ENCODE assay signal across 11 cellular contexts in genomic region chr20:19886666-19887288, GRCh38.
DNase-seq lines count a peak whose midpoint lies in the region; ATAC-seq, FAIRE-seq and TF ChIP-seq lines count a peak whose summit lies in the region.
"Had no signal": no experiment of that assay in that cellular context is flagged by ENCODE, and none has a peak within 500 bp of the region (broad histone marks: within the 10 kb centered on the region; RNA-seq: fewer than 3 reads in every experiment).

No MANE protein-coding gene starts in this region.

- peak overlapping the region; percentile 90 for H3K4me2 ChIP-seq in endothelial cell of umbilical vein (ENCODE audit: insufficient read depth, low read length)

- H3K27ac ChIP-seq in left ventricle myocardium inferior (replicated peaks) (peak overlapping the region; percentile 92), endothelial cell of umbilical vein (ENCODE audit: insufficient read depth, low read depth, low read length) (peak overlapping the region; percentile 91), mucosa of rectum (ENCODE audit: low read depth in 2 of 2, low read length in 2 of 2) (peak overlapping the region; percentile 93)
- no peak overlapping the region for H3K27ac ChIP-seq in effector memory CD4-positive, alpha-beta T cell (ENCODE audit: insufficient read depth, low read length, poor library complexity, severe bottlenecking)

- no peak overlapping the region for H3K4me3 Mint-ChIP-seq in activated CD4-positive, alpha-beta T cell treated with anti-CD3 and anti-CD28 coated beads, Interleukin-2, amount 10 ng/mL, durations not matched to agents 7 days and 5 days
- H3K4me3 Mint-ChIP-seq: CD4-positive, CD25-positive, alpha-beta regulatory T cell had no signal

- TF ChIP-seq CTCF in left ventricle myocardium inferior (IDR thresholded peaks at IDR 0.05; ENCODE audit: borderline replicate concordance) (peak; percentile 13), endothelial cell of umbilical vein (IDR thresholded peaks at IDR 0.05; ENCODE audit: extremely low read depth in 1 of 2, insufficient read depth in 1 of 2, low read depth in 1 of 2, low read length in 2 of 2) (no peak)

- H2AFZ ChIP-seq in endothelial cell of umbilical vein (ENCODE audit: low read depth, low read length) = no peak overlapping the region

- no peak overlapping the region for H3K27ac Mint-ChIP-seq in activated CD4-positive, alpha-beta T cell treated with anti-CD3 and anti-CD28 coated beads, Interleukin-2, amount 10 ng/mL, durations not matched to agents 7 days and 5 days

- DNase-seq in left ventricle myocardium inferior (no peak), left ventricle myocardium superior (no peak), endothelial cell of umbilical vein (ENCODE audit: low read depth, low spot score) (no peak), activated T-cell treated with anti-CD3 and anti-CD28 coated beads for 4 hours (no peak)
- no peak for DNase-seq in activated CD4-positive, alpha-beta T cell treated with anti-CD3 and anti-CD28 coated beads, Interleukin-2, amount 10 ng/mL, durations not matched to agents 7 days and 5 days
- no peak for DNase-seq in effector memory CD4-positive, alpha-beta T cell
- DNase-seq: CD4-positive, CD25-positive, alpha-beta regulatory T cell; erythroblast; NCI-H748 treated with DMSO at 0.1 percent for 48 hours had no signal

- no peaks in the 10 kb centered on the region for H3K9me3 Mint-ChIP-seq in activated CD4-positive, alpha-beta T cell treated with anti-CD3 and anti-CD28 coated beads, Interleukin-2, amount 10 ng/mL, durations not matched to agents 7 days and 5 days

- intact Hi-C loops in left ventricle myocardium inferior (cut with micrococcal nuclease) (loop anchor here (10.0 kb wide), 1 partner anchor 52 kb away; no protein-coding TSS in a partner anchor), left ventricle myocardium superior (cut with micrococcal nuclease) (no loop called here), endothelial cell of umbilical vein (cut with micrococcal nuclease) (loop anchor here (1.0 kb wide), 1 partner anchor 129 kb away; no protein-coding TSS in a partner anchor)

- H3K4me3 ChIP-seq in left ventricle myocardium inferior = peak overlapping the region; percentile 66
- peak overlapping the region; percentile 63 to 98 (median 85) for H3K4me3 ChIP-seq in endothelial cell of umbilical vein (replicated peaks in 1 of 3; ENCODE audit: insufficient read depth in 1 of 3, low read depth in 1 of 3, low read length in 3 of 3)
- H3K4me3 ChIP-seq in mucosa of rectum (ENCODE audit: low read length in 2 of 2) = peak overlapping the region; percentile 53 to 69
- no peak overlapping the region for H3K4me3 ChIP-seq in effector memory CD4-positive, alpha-beta T cell (ENCODE audit: insufficient read depth, low read depth, low read length, poor library complexity, severe bottlenecking)

- peaks cover 48% of the 10 kb centered on the region for H3K79me2 ChIP-seq in endothelial cell of umbilical vein (ENCODE audit: control insufficient read depth, insufficient read depth, low read length)

- no peaks in the 10 kb centered on the region for H3K9me1 ChIP-seq in endothelial cell of umbilical vein (replicated peaks; ENCODE audit: control insufficient read depth, extremely low read depth, insufficient read depth, low read length)

- POLR2A ChIA-PET in endothelial cell of umbilical vein (lab: Charles Lee) = interaction anchor here (0.6 to 1.9 kb wide), 8 partner anchors 10 to 1320 kb away, joined by 3 to 13 read pairs (median 4); no protein-coding TSS in a partner anchor
- POLR2A ChIA-PET in activated CD4-positive, alpha-beta T cell treated with anti-CD3 and anti-CD28 coated beads, Interleukin-2, amount 10 ng/mL, durations not matched to agents 7 days and 5 days (lab: Charles Lee) = no interaction called here

- H3K36me3 Mint-ChIP-seq in activated CD4-positive, alpha-beta T cell treated with anti-CD3 and anti-CD28 coated beads, Interleukin-2, amount 10 ng/mL, durations not matched to agents 7 days and 5 days (ENCODE audit: low read depth) = no peaks in the 10 kb centered on the region
- H3K36me3 Mint-ChIP-seq: CD4-positive, CD25-positive, alpha-beta regulatory T cell had no signal

- dilution Hi-C loops in endothelial cell of umbilical vein (cut with MboI; ENCODE audit: extremely low pct_ligation_motif_present, low sequenced_read_pairs) = loop anchor here (5.0 kb wide), 1 partner anchor 69 kb away; no protein-coding TSS in a partner anchor

- H4K20me1 ChIP-seq in endothelial cell of umbilical vein (replicated peaks; ENCODE audit: control insufficient read depth, extremely low read depth, insufficient read depth, low read length) = no peaks in the 10 kb centered on the region

- no peaks in the 10 kb centered on the region for H3K4me1 Mint-ChIP-seq in activated CD4-positive, alpha-beta T cell treated with anti-CD3 and anti-CD28 coated beads, Interleukin-2, amount 10 ng/mL, durations not matched to agents 7 days and 5 days
- H3K4me1 Mint-ChIP-seq: CD4-positive, CD25-positive, alpha-beta regulatory T cell had no signal

- H3K4me1 ChIP-seq in left ventricle myocardium inferior = peaks cover 77% of the 10 kb centered on the region
- peaks cover 50% of the 10 kb centered on the region for H3K4me1 ChIP-seq in endothelial cell of umbilical vein (ENCODE audit: control insufficient read depth, extremely low read depth, insufficient read depth, low read length)
- H3K4me1 ChIP-seq in mucosa of rectum (ENCODE audit: control insufficient read depth in 2 of 2, insufficient read depth in 2 of 2, low read length in 2 of 2) = peaks cover 47 to 62% of the 10 kb centered on the region in 2 donors
- no peaks in the 10 kb centered on the region for H3K4me1 ChIP-seq in effector memory CD4-positive, alpha-beta T cell (ENCODE audit: control insufficient read depth, insufficient read depth, low read length, poor library complexity, severe bottlenecking)

- H3K36me3 ChIP-seq in left ventricle myocardium inferior (peaks cover 11% of the 10 kb centered on the region), endothelial cell of umbilical vein (ENCODE audit: control insufficient read depth in 2 of 2, extremely low read depth in 1 of 2, insufficient read depth in 2 of 2, low read length in 2 of 2) (peaks cover 0 to 5% of the 10 kb centered on the region in 2 experiments), mucosa of rectum (ENCODE audit: control insufficient read depth in 2 of 2, insufficient read depth in 2 of 2, low read length in 2 of 2) (no peaks in the 10 kb centered on the region)
- H3K36me3 ChIP-seq in effector memory CD4-positive, alpha-beta T cell (ENCODE audit: control insufficient read depth, insufficient read depth, low read length) = no peaks in the 10 kb centered on the region

- H3K9me3 ChIP-seq in left ventricle myocardium inferior (replicated peaks) = no peaks in the 10 kb centered on the region
- no peaks in the 10 kb centered on the region for H3K9me3 ChIP-seq in endothelial cell of umbilical vein (replicated peaks; ENCODE audit: control insufficient read depth, insufficient read depth, low read length)
- no peaks in the 10 kb centered on the region for H3K9me3 ChIP-seq in mucosa of rectum (ENCODE audit: control insufficient read depth in 2 of 2, low read length in 2 of 2)
- no peaks in the 10 kb centered on the region for H3K9me3 ChIP-seq in effector memory CD4-positive, alpha-beta T cell (ENCODE audit: control insufficient read depth, low read length)

- CTCF ChIA-PET in endothelial cell of umbilical vein (lab: Charles Lee) = interaction anchor here (0.7 to 8.4 kb wide), 20 partner anchors 14 to 707 kb away, joined by 3 to 98 read pairs (median 4); no protein-coding TSS in a partner anchor
- CTCF ChIA-PET in activated CD4-positive, alpha-beta T cell treated with anti-CD3 and anti-CD28 coated beads, Interleukin-2, amount 10 ng/mL, durations not matched to agents 7 days and 5 days (lab: Charles Lee) = interaction anchor here (0.6 to 0.7 kb wide), 2 partner anchors 99 to 1253 kb away, joined by 3 read pairs; no protein-coding TSS in a partner anchor

- ATAC-seq in left ventricle myocardium superior = no peak
- ATAC-seq in GM18909 (IDR thresholded peaks at IDR 0.05; ENCODE audit: poor library complexity, unreplicated experiment) = no peak

- TF ChIP-seq POLR2A in endothelial cell of umbilical vein (IDR thresholded peaks at IDR 0.05; ENCODE audit: low read depth, low read length) = no peak

- peaks cover 15% of the 10 kb centered on the region for H3K27me3 Mint-ChIP-seq in activated CD4-positive, alpha-beta T cell treated with anti-CD3 and anti-CD28 coated beads, Interleukin-2, amount 10 ng/mL, durations not matched to agents 7 days and 5 days

- H3K27me3 ChIP-seq in left ventricle myocardium inferior (ENCODE audit: low read depth) (no peaks in the 10 kb centered on the region), endothelial cell of umbilical vein (ENCODE audit: control insufficient read depth in 2 of 2, insufficient read depth in 2 of 2, low read length in 2 of 2) (no peaks in the 10 kb centered on the region), mucosa of rectum (ENCODE audit: control insufficient read depth in 2 of 2, insufficient read depth in 2 of 2, low read length in 2 of 2) (no peaks in the 10 kb centered on the region)
- no peaks in the 10 kb centered on the region for H3K27me3 ChIP-seq in effector memory CD4-positive, alpha-beta T cell (replicated peaks; ENCODE audit: control insufficient read depth, insufficient read depth, low read length, poor library complexity, severe bottlenecking)

- peak; percentile 46 for FAIRE-seq in endothelial cell of umbilical vein (lab: Jason Lieb, UNC)

- BruUV-seq in endothelial cell of umbilical vein (replicated peaks; lab: Mats Ljungman, UMichigan) = TSS peak; percentile 16

- H3K9ac ChIP-seq in endothelial cell of umbilical vein (replicated peaks; ENCODE audit: extremely low read depth, insufficient read depth, low read length) = peak overlapping the region; percentile 100
- peak overlapping the region; percentile 72 to 74 for H3K9ac ChIP-seq in mucosa of rectum (ENCODE audit: low read depth in 1 of 2, low read length in 2 of 2)

TF ChIP-seq in endothelial cell of umbilical vein, 7 proteins besides CTCF, POLR2A, EP300 and RAD21:
- TF ChIP-seq MYC (IDR thresholded peaks at IDR 0.05; ENCODE audit: low read depth, low read length) (no peak), FOS (IDR thresholded peaks at IDR 0.05; ENCODE audit: borderline replicate concordance, insufficient read depth, low read length) (no peak), EZH2 (IDR thresholded peaks at IDR 0.05; ENCODE audit: borderline replicate concordance, low read depth, low read length, severe bottlenecking) (no peak), GATA2 (IDR thresholded peaks at IDR 0.05; ENCODE audit: insufficient read depth, insufficient read length, low read depth, low read length) (no peak), JUN (IDR thresholded peaks at IDR 0.05; ENCODE audit: borderline replicate concordance, insufficient read depth, insufficient read length, low read depth) (no peak)
- TF ChIP-seq, protein P1, sequence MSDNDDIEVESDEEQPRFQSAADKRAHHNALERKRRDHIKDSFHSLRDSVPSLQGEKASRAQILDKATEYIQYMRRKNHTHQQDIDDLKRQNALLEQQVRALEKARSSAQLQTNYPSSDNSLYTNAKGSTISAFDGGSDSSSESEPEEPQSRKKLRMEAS (IDR thresholded peaks at IDR 0.05; ENCODE audit: insufficient read depth, insufficient read length) = no peak
